Comparison of ENCODE assay signal across 11 cellular contexts in genomic region chr1:76006234-76006633, GRCh38.
DNase-seq lines count a peak whose midpoint lies in the region; ATAC-seq and TF ChIP-seq lines count a peak whose summit lies in the region.
"Had no signal": no experiment of that assay in that cellular context is flagged by ENCODE, and none has a peak within 500 bp of the region (broad histone marks: within the 10 kb centered on the region; RNA-seq: fewer than 3 reads in every experiment).

No MANE protein-coding gene starts in this region.

- in situ Hi-C loops in IMR-90 (cut with MboI; ENCODE audit: low sequenced_read_pairs) = no loop called here
- in situ Hi-C loops in astrocyte of the cerebellum (cut with HindIII; ENCODE audit: low sequenced_read_pairs) = no loop called here

- no peak overlapping the region for H3K4me3 ChIP-seq in IMR-90 (ENCODE audit: insufficient read depth, low read depth, low read length)
- H3K4me3 ChIP-seq in astrocyte of the cerebellum (ENCODE audit: low read depth, low read length) = no peak overlapping the region

- ATAC-seq in IMR-90 (ENCODE audit: low read depth) (peak; percentile 92), GM18519 (IDR thresholded peaks at IDR 0.05; ENCODE audit: low FRiP score, unreplicated experiment) (no peak)
- ATAC-seq: activated CD8-positive, alpha-beta T cell treated with anti-CD3 and anti-CD28 coated beads for 36 hours had no signal

- CTCF ChIA-PET in IMR-90 (lab: Yijun Ruan, JAX) = interaction anchor here (1.2 kb wide), 1 partner anchor 9 kb away, joined by 4 read pairs; no protein-coding TSS in a partner anchor

- H2BK5ac ChIP-seq in IMR-90 (ENCODE audit: low read depth, low read length, poor library complexity, severe bottlenecking) = no peak overlapping the region

- H3K23ac ChIP-seq in IMR-90 (ENCODE audit: low read depth, low read length) = no peak overlapping the region

- no peak overlapping the region for H3K56ac ChIP-seq in IMR-90 (ENCODE audit: extremely low read depth, insufficient read depth, low read length)

- no peaks in the 10 kb centered on the region for H3K27me3 ChIP-seq in IMR-90 (ENCODE audit: control insufficient read depth, insufficient read depth, low read length)

- no peak overlapping the region for H2AFZ ChIP-seq in IMR-90 (replicated peaks; ENCODE audit: low read length, poor library complexity)

- H3K9me3 ChIP-seq in IMR-90 (ENCODE audit: control insufficient read depth, insufficient read depth, low read length) = no peaks in the 10 kb centered on the region

- no peak overlapping the region for H3K4ac ChIP-seq in IMR-90 (ENCODE audit: low read depth, low read length)

- no peaks in the 10 kb centered on the region; the same call in 1 of the 2 replicates for H3K9me1 ChIP-seq in IMR-90 (ENCODE audit: insufficient read depth, low read length)

- no peak overlapping the region for H2BK120ac ChIP-seq in IMR-90 (ENCODE audit: low read depth, low read length)

- no peak overlapping the region for H3K14ac ChIP-seq in IMR-90 (replicated peaks; ENCODE audit: low read depth, low read length)

- TF ChIP-seq CTCF in IMR-90 (conservative IDR thresholded peaks at IDR 0.05; ENCODE audit: low read depth, low read length) = no peak
- TF ChIP-seq CTCF in astrocyte of the cerebellum (IDR thresholded peaks at IDR 0.05; ENCODE audit: low read depth, low read length, missing control alignments) = no peak

- H3K18ac ChIP-seq in IMR-90 (ENCODE audit: low read depth, low read length) = no peak overlapping the region

- POLR2A ChIA-PET in IMR-90 (lab: Charles Lee; ENCODE audit: unreplicated experiment) = no interaction called here

- no peak overlapping the region for H3K4me2 ChIP-seq in IMR-90 (ENCODE audit: low read depth, low read length)

- H3K79me1 ChIP-seq in IMR-90 (ENCODE audit: low read depth in 1 of 2, low read length in 2 of 2) = no peaks in the 10 kb centered on the region

- DNase-seq in AG08396 (ENCODE audit: low spot score) (peak; percentile 6), IMR-90 (peak; percentile 83), astrocyte of the cerebellum (ENCODE audit: low read depth) (peak; percentile 55), hepatic stellate cell (ENCODE audit: low spot score) (peak; percentile 39), NCI-H2029 treated with DMSO at 0.1 percent for 48 hours (lab: John Stamatoyannopoulos, UW) (no peak), NCI-H345 (lab: John Stamatoyannopoulos, UW) (no peak), globus pallidus (ENCODE audit: low spot score) (no peak)
- DNase-seq: activated CD8-positive, alpha-beta T cell treated with anti-CD3 and anti-CD28 coated beads for 36 hours; GOT3; OCI-M1 had no signal

- H3K9ac ChIP-seq in IMR-90 (ENCODE audit: low read depth, low read length) = no peak overlapping the region

- intact Hi-C loops in IMR-90 (cut with micrococcal nuclease) = loop anchor here (1.0 kb wide), 2 partner anchors 18 to 68 kb away; partner anchors contain the start of gene ST6GALNAC3

- H4K8ac ChIP-seq in IMR-90 (ENCODE audit: low read depth in 2 of 2, low read length in 2 of 2) = no peak overlapping the region

- H2BK15ac ChIP-seq in IMR-90 (ENCODE audit: low read depth, low read length) = no peak overlapping the region

- no peak overlapping the region for H3K27ac ChIP-seq in IMR-90 (ENCODE audit: insufficient read depth, low read length)

- TF ChIP-seq POLR2A in IMR-90 (IDR thresholded peaks at IDR 0.05; ENCODE audit: low read depth, low read length) = no peak

- no peak overlapping the region for H4K91ac ChIP-seq in IMR-90 (ENCODE audit: insufficient read depth, low read depth, low read length)

- dilution Hi-C loops in IMR-90 (cut with HindIII; ENCODE audit: low sequenced_read_pairs, unreplicated experiment) = no loop called here

- H3K4me1 ChIP-seq in IMR-90 (ENCODE audit: control insufficient read depth, insufficient read depth, low read length) = peaks cover 11% of the 10 kb centered on the region

- H4K5ac ChIP-seq in IMR-90 (ENCODE audit: low read depth, low read length) = no peak overlapping the region

- no peak overlapping the region for H2AK9ac ChIP-seq in IMR-90 (replicated peaks; ENCODE audit: low read depth, low read length, poor library complexity)

- WGBS in IMR-90 (ENCODE audit: extremely low coverage in 2 of 2, insufficient read length in 1 of 2), 2 experiments = no CpG with 5 or more reads among the region's 1 CpG

- no peak overlapping the region for H2BK20ac ChIP-seq in IMR-90 (ENCODE audit: low read depth, low read length)

- no peaks in the 10 kb centered on the region for H4K20me1 ChIP-seq in IMR-90 (ENCODE audit: insufficient read depth, low read length)

- BruUV-seq in IMR-90 (replicated peaks; lab: Mats Ljungman, UMichigan) = no TSS peak

- H3K36me3 ChIP-seq in IMR-90 (ENCODE audit: control insufficient read depth, insufficient read depth, low read length) = no peaks in the 10 kb centered on the region

- TF ChIP-seq RAD21 in IMR-90 (IDR thresholded peaks at IDR 0.05; ENCODE audit: low read length) = no peak

- H2AK5ac ChIP-seq in IMR-90 (ENCODE audit: low read depth, low read length) = no peak overlapping the region

TF ChIP-seq in IMR-90, 13 proteins besides CTCF, POLR2A, EP300 and RAD21:
- no peak for TF ChIP-seq SMC3 (IDR thresholded peaks at IDR 0.05; ENCODE audit: low read depth, low read length)
- TF ChIP-seq USF2 (IDR thresholded peaks at IDR 0.05; ENCODE audit: low read depth, low read length) = 0 out of 2 replicates have a peak, but pooled peaks have one; percentile 3
- peak; percentile 59 for TF ChIP-seq FOS (IDR thresholded peaks at IDR 0.05; ENCODE audit: low read depth, low read length)
- TF ChIP-seq RCOR1 (IDR thresholded peaks at IDR 0.05; ENCODE audit: insufficient replicate concordance, low read length) = no peak

Comparison
In these comparisons a context has a peak if more than half of its experiments do, and no peak if none do; other contexts are left out.
1. DNase-seq: peak in AG08396 (single experiment), IMR-90 (single experiment), astrocyte of the cerebellum (single experiment) and hepatic stellate cell (single experiment); none in NCI-H2029 treated with DMSO at 0.1 percent for 48 hours (single experiment), NCI-H345 (single experiment) and globus pallidus (single experiment).